In the genomic region with DNA sequence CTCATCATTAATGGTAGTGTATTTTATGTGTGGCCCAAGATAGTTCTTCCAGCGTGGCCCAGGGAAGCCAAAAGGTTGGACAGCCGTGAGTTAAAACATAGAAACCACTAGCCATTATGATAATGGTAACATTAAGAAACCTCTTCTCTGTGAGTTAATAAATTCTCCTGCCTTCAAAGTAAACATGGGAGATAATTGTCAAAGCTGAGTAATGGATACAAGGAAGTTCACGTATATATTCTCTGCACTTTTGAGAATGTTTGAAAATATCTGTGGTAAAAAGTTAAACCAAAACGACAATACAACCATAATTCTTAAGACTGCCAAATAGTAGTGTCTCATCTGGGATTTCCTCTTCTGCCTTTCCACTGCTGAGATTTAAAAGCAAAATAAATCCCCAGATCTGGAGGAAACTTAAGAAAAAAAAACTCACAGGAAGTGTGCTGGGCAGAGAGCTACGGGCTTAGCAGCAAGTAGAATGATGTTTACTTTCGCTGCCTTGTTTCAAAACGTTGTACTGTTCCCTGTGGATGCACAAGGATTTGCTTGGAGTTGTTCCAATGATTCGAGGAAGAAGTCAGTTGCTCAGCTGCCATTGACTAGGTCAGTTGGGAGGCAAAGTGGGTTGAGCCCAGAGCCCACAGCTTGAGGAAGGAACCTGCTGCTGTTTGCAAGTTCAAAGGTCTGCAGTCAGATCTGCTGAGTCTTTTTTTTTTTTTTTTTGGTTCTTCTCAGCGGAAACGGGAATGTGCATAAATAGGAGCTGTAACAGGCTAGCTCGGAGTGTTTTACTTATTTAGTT, we compare ENCODE assay signal across 8 cellular contexts. TPM values are rescaled to one million over a fixed set of nuclear protein-coding genes. Genes with fewer than 3 reads are reported as not detected.
DNase-seq lines count a peak whose midpoint lies in the region; ATAC-seq and TF ChIP-seq lines count a peak whose summit lies in the region.

No MANE protein-coding gene starts in this region.

- ATAC-seq in WTC11 (no peak), GM19023 (IDR thresholded peaks at IDR 0.05; ENCODE audit: unreplicated experiment) (no peak), HG02610 (IDR thresholded peaks at IDR 0.05; ENCODE audit: unreplicated experiment) (no peak)

- H3K9me3 Mint-ChIP-seq in WTC11 = no peaks in the 10 kb centered on the region

- H3K27me3 Mint-ChIP-seq in WTC11 (ENCODE audit: low read depth) = no peaks in the 10 kb centered on the region

- H3K27ac Mint-ChIP-seq in WTC11 = peak overlapping the region; percentile 64

- H3K4me3 Mint-ChIP-seq in WTC11 = peak overlapping the region; percentile 85

- peaks cover 7% of the 10 kb centered on the region for H3K36me3 Mint-ChIP-seq in WTC11

- H3K4me1 Mint-ChIP-seq in WTC11 = peaks cover 20% of the 10 kb centered on the region

- peak; percentile 14 to 80 (median 70) for DNase-seq in NCI-H1417 (lab: John Stamatoyannopoulos, UW)
- no peak for DNase-seq in NCI-H1417 treated with DMSO at 0.1 percent for 48 hours (lab: John Stamatoyannopoulos, UW)
- peak; percentile 72 for DNase-seq in NCI-H1105 treated with DMSO at 0.1 percent for 48 hours (lab: John Stamatoyannopoulos, UW)
- no peak for DNase-seq in WTC11 (ENCODE audit: low spot score)
- peak; percentile 93 for DNase-seq in fibroblast of peridontal ligament (ENCODE audit: extremely low read depth)
- DNase-seq in nucleus accumbens (lab: John Stamatoyannopoulos, UW) = peak in 31 of 56 donors; percentile 7 to 46 (median 26)

- CTCF ChIA-PET in WTC11 (lab: Charles Lee) = interaction anchor here (0.9 to 1.9 kb wide), 5 partner anchors 10 to 203 kb away, joined by 3 to 16 read pairs (median 4); a partner anchor contains a TSS

- no peak for TF ChIP-seq CTCF in WTC11 (IDR thresholded peaks at IDR 0.05)

- POLR2A ChIA-PET in WTC11 (lab: Charles Lee) = interaction anchor here (0.6 to 1.9 kb wide), 4 partner anchors 10 to 233 kb away, joined by 3 to 6 read pairs (median 4); no protein-coding TSS in a partner anchor

TF ChIP-seq in WTC11, 78 proteins besides CTCF, POLR2A, EP300 and RAD21 (continues in another document):
- TF ChIP-seq, protein P1, sequence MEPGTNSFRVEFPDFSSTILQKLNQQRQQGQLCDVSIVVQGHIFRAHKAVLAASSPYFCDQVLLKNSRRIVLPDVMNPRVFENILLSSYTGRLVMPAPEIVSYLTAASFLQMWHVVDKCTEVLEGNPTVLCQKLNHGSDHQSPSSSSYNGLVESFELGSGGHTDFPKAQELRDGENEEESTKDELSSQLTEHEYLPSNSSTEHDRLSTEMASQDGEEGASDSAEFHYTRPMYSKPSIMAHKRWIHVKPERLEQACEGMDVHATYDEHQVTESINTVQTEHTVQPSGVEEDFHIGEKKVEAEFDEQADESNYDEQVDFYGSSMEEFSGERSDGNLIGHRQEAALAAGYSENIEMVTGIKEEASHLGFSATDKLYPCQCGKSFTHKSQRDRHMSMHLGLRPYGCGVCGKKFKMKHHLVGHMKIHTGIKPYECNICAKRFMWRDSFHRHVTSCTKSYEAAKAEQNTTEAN (CRISPR knock-in tag; IDR thresholded peaks at IDR 0.05) = no peak
- no peak for TF ChIP-seq SMAD4 (CRISPR knock-in tag; IDR thresholded peaks at IDR 0.05)
- TF ChIP-seq, protein P2, sequence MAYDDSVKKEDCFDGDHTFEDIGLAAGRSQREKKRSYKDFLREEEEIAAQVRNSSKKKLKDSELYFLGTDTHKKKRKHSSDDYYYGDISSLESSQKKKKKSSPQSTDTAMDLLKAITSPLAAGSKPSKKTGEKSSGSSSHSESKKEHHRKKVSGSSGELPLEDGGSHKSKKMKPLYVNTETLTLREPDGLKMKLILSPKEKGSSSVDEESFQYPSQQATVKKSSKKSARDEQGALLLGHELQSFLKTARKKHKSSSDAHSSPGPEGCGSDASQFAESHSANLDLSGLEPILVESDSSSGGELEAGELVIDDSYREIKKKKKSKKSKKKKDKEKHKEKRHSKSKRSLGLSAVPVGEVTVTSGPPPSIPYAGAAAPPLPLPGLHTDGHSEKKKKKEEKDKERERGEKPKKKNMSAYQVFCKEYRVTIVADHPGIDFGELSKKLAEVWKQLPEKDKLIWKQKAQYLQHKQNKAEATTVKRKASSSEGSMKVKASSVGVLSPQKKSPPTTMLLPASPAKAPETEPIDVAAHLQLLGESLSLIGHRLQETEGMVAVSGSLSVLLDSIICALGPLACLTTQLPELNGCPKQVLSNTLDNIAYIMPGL (CRISPR knock-in tag; IDR thresholded peaks at IDR 0.05) = no peak
- TF ChIP-seq KAT7 (CRISPR knock-in tag; IDR thresholded peaks at IDR 0.05; ENCODE audit: borderline replicate concordance) = no peak
- TF ChIP-seq, protein P3, sequence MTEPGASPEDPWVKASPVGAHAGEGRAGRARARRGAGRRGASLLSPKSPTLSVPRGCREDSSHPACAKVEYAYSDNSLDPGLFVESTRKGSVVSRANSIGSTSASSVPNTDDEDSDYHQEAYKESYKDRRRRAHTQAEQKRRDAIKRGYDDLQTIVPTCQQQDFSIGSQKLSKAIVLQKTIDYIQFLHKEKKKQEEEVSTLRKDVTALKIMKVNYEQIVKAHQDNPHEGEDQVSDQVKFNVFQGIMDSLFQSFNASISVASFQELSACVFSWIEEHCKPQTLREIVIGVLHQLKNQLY (CRISPR knock-in tag; IDR thresholded peaks at IDR 0.05) = no peak
- no peak for TF ChIP-seq NFE2L1 (CRISPR knock-in tag; IDR thresholded peaks at IDR 0.05)
- TF ChIP-seq, protein P4, sequence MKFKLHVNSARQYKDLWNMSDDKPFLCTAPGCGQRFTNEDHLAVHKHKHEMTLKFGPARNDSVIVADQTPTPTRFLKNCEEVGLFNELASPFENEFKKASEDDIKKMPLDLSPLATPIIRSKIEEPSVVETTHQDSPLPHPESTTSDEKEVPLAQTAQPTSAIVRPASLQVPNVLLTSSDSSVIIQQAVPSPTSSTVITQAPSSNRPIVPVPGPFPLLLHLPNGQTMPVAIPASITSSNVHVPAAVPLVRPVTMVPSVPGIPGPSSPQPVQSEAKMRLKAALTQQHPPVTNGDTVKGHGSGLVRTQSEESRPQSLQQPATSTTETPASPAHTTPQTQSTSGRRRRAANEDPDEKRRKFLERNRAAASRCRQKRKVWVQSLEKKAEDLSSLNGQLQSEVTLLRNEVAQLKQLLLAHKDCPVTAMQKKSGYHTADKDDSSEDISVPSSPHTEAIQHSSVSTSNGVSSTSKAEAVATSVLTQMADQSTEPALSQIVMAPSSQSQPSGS (CRISPR knock-in tag; IDR thresholded peaks at IDR 0.05; ENCODE audit: borderline replicate concordance, low read depth) = no peak
- no peak for TF ChIP-seq EMX1 (CRISPR knock-in tag; IDR thresholded peaks at IDR 0.05)
- no peak for TF ChIP-seq SP1 (CRISPR knock-in tag; conservative IDR thresholded peaks at IDR 0.05)
- no peak for TF ChIP-seq JUN (CRISPR knock-in tag; IDR thresholded peaks at IDR 0.05)
- TF ChIP-seq, protein P5, sequence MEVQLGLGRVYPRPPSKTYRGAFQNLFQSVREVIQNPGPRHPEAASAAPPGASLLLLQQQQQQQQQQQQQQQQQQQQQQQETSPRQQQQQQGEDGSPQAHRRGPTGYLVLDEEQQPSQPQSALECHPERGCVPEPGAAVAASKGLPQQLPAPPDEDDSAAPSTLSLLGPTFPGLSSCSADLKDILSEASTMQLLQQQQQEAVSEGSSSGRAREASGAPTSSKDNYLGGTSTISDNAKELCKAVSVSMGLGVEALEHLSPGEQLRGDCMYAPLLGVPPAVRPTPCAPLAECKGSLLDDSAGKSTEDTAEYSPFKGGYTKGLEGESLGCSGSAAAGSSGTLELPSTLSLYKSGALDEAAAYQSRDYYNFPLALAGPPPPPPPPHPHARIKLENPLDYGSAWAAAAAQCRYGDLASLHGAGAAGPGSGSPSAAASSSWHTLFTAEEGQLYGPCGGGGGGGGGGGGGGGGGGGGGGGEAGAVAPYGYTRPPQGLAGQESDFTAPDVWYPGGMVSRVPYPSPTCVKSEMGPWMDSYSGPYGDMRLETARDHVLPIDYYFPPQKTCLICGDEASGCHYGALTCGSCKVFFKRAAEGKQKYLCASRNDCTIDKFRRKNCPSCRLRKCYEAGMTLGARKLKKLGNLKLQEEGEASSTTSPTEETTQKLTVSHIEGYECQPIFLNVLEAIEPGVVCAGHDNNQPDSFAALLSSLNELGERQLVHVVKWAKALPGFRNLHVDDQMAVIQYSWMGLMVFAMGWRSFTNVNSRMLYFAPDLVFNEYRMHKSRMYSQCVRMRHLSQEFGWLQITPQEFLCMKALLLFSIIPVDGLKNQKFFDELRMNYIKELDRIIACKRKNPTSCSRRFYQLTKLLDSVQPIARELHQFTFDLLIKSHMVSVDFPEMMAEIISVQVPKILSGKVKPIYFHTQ (CRISPR knock-in tag; IDR thresholded peaks at IDR 0.05) = no peak
- TF ChIP-seq, protein P6, sequence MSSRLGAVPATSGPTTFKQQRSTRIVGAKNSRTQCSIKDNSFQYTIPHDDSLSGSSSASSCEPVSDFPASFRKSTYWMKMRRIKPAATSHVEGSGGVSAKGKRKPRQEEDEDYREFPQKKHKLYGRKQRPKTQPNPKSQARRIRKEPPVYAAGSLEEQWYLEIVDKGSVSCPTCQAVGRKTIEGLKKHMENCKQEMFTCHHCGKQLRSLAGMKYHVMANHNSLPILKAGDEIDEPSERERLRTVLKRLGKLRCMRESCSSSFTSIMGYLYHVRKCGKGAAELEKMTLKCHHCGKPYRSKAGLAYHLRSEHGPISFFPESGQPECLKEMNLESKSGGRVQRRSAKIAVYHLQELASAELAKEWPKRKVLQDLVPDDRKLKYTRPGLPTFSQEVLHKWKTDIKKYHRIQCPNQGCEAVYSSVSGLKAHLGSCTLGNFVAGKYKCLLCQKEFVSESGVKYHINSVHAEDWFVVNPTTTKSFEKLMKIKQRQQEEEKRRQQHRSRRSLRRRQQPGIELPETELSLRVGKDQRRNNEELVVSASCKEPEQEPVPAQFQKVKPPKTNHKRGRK (CRISPR knock-in tag; IDR thresholded peaks at IDR 0.05; ENCODE audit: borderline replicate concordance) = no peak
- TF ChIP-seq, protein P7, sequence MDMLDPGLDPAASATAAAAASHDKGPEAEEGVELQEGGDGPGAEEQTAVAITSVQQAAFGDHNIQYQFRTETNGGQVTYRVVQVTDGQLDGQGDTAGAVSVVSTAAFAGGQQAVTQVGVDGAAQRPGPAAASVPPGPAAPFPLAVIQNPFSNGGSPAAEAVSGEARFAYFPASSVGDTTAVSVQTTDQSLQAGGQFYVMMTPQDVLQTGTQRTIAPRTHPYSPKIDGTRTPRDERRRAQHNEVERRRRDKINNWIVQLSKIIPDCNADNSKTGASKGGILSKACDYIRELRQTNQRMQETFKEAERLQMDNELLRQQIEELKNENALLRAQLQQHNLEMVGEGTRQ (CRISPR knock-in tag; IDR thresholded peaks at IDR 0.05) = no peak
- no peak for TF ChIP-seq ZNF416 (CRISPR knock-in tag; IDR thresholded peaks at IDR 0.05)
- no peak for TF ChIP-seq SMAD3 (CRISPR knock-in tag; IDR thresholded peaks at IDR 0.05; ENCODE audit: borderline replicate concordance)
- no peak for TF ChIP-seq NFATC4 (CRISPR knock-in tag; IDR thresholded peaks at IDR 0.05)

RNA-seq across cellular contexts. Expression of a gene that starts 1.7 kb away (rescaled TPM):
- total RNA-seq in WTC11 (2021) = 29.0 to 32.7 TPM (median 30.7 TPM) in 3 replicates

RNA-seq across cellular contexts. Expression of a gene that starts 37.4 kb away (rescaled TPM):
- 26.4 to 29.3 TPM (median 27.1 TPM) in 3 replicates for total RNA-seq in WTC11 (2021)

RNA-seq across cellular contexts. Expression of a gene that starts 37.7 kb away (rescaled TPM):
- total RNA-seq in WTC11 (2021) = 120 to 151 TPM (median 123 TPM) in 3 replicates

Comparison
In these comparisons a context has a peak if more than half of its experiments do, and no peak if none do; other contexts are left out.
1. DNase-seq: peak in NCI-H1417 (3 of 3), NCI-H1105 treated with DMSO at 0.1 percent for 48 hours (single experiment), fibroblast of peridontal ligament (single experiment) and nucleus accumbens (31 of 56); none in NCI-H1417 treated with DMSO at 0.1 percent for 48 hours (single experiment) and WTC11 (single experiment).